ENCODE assay signal across 22 cellular contexts in genomic region chr18:51911582-51911981, GRCh38.
"Had no signal": no experiment of that assay in that cellular context is flagged by ENCODE, and none has a peak within 500 bp of the region (broad histone marks: within the 10 kb centered on the region; RNA-seq: fewer than 3 reads in every experiment).

No MANE protein-coding gene starts in this region.

- H3K27me3 ChIP-seq: colonic mucosa, dorsolateral prefrontal cortex, esophagus muscularis mucosa, esophagus squamous epithelium, foreskin keratinocyte, gastrocnemius medialis, gastroesophageal sphincter, heart left ventricle, heart right ventricle had no signal

- H3K4me1 ChIP-seq: colonic mucosa, esophagus muscularis mucosa, esophagus squamous epithelium, foreskin keratinocyte, gastrocnemius medialis, gastroesophageal sphincter, heart left ventricle, heart right ventricle had no signal

- H3K9me3 ChIP-seq: colonic mucosa, esophagus muscularis mucosa, esophagus squamous epithelium, gastrocnemius medialis, gastroesophageal sphincter, heart left ventricle, heart right ventricle had no signal

- H3K27ac ChIP-seq: colonic mucosa, coronary artery, dorsolateral prefrontal cortex, epithelial cell of prostate, esophagus muscularis mucosa, esophagus squamous epithelium, foreskin keratinocyte, gastrocnemius medialis, gastroesophageal sphincter, heart left ventricle, heart right ventricle had no signal

- DNase-seq: colonic mucosa; cortex of kidney; dermis blood vessel endothelial cell; dorsolateral prefrontal cortex; effector CD4-positive, alpha-beta T cell; effector CD8-positive, alpha-beta T cell; effector memory CD4-positive, alpha-beta T cell; effector memory CD8-positive, alpha-beta T cell; endodermal cell; erythroblast; esophagus squamous epithelium; foreskin fibroblast; foreskin keratinocyte; foreskin melanocyte; gastrocnemius medialis; glutamatergic neuron; heart left ventricle; heart right ventricle had no signal

- H3K4me3 ChIP-seq: colonic mucosa, coronary artery, dorsolateral prefrontal cortex, esophagus muscularis mucosa, esophagus squamous epithelium, gastrocnemius medialis, gastroesophageal sphincter, heart left ventricle, heart right ventricle had no signal

- H3K36me3 ChIP-seq: colonic mucosa, esophagus muscularis mucosa, esophagus squamous epithelium, gastrocnemius medialis, gastroesophageal sphincter, heart left ventricle, heart right ventricle had no signal
